28 cellular contexts compared by ENCODE assay signal in genomic region chr1:244303610-244303969, GRCh38.
A peak's percentile ranks its signal among the peaks of the same experiment; 100 is the strongest.
DNase-seq lines count a peak whose midpoint lies in the region; ATAC-seq, FAIRE-seq and TF ChIP-seq lines count a peak whose summit lies in the region.
"Had no signal": no experiment of that assay in that cellular context is flagged by ENCODE, and none has a peak within 500 bp of the region (broad histone marks: within the 10 kb centered on the region; RNA-seq: fewer than 3 reads in every experiment).

No MANE protein-coding gene starts in this region.

- H3K36me3 Mint-ChIP-seq in MCF 10A (ENCODE audit: insufficient read depth, unreplicated experiment) (no peaks in the 10 kb centered on the region), neural crest cell (ENCODE audit: low read depth) (peaks cover 12% of the 10 kb centered on the region)
- peaks cover 2% of the 10 kb centered on the region in 2 donors for H3K36me3 Mint-ChIP-seq in activated T-cell treated with anti-CD3 and anti-CD28 coated beads, Interleukin-2, amount 50 U/mL, for 72 hours (ENCODE audit: insufficient read depth in 2 of 2)

- no peak overlapping the region for H3K4me2 ChIP-seq in mammary epithelial cell (ENCODE audit: insufficient read depth, low read depth, low read length)
- no peak overlapping the region for H3K4me2 ChIP-seq in endothelial cell of umbilical vein (ENCODE audit: insufficient read depth, low read length)

- FAIRE-seq in endothelial cell of umbilical vein (lab: Jason Lieb, UNC) = no peak
- FAIRE-seq: TTC549 had no signal

- POLR2A ChIA-PET in MCF 10A (lab: Yijun Ruan, JAX) = interaction anchor here (0.6 to 2.7 kb wide), 17 partner anchors 14 to 960 kb away, joined by 3 to 34 read pairs (median 4); no protein-coding TSS in a partner anchor
- POLR2A ChIA-PET in endothelial cell of umbilical vein (lab: Charles Lee) = interaction anchor here (0.6 kb wide), 1 partner anchor 71 kb away, joined by 6 read pairs; no protein-coding TSS in a partner anchor

- WGBS in mammary epithelial cell (ENCODE audit: low coverage, missing lambda C conversion rate) = 87% methylated on average over 5 of the region's 5 CpGs

- H3K4me1 Mint-ChIP-seq in MCF 10A (ENCODE audit: insufficient read depth, unreplicated experiment) = peaks cover 40% of the 10 kb centered on the region
- H3K4me1 Mint-ChIP-seq in neural crest cell = peaks cover 24% of the 10 kb centered on the region
- H3K4me1 Mint-ChIP-seq in activated T-cell treated with anti-CD3 and anti-CD28 coated beads, Interleukin-2, amount 50 U/mL, for 72 hours (ENCODE audit: low read depth) = peaks cover 14% of the 10 kb centered on the region

- in situ Hi-C loops in mammary epithelial cell (cut with MboI; ENCODE audit: low sequenced_read_pairs in 2 of 2) = no loop called here

- H2AFZ ChIP-seq in mammary epithelial cell (ENCODE audit: low read depth, low read length) (no peak overlapping the region), endothelial cell of umbilical vein (ENCODE audit: low read depth, low read length) (no peak overlapping the region)

- H3K27me3 Mint-ChIP-seq in MCF 10A (ENCODE audit: insufficient read depth, unreplicated experiment) (no peaks in the 10 kb centered on the region), neural crest cell (ENCODE audit: low read depth) (no peaks in the 10 kb centered on the region)
- H3K27me3 Mint-ChIP-seq in activated T-cell treated with anti-CD3 and anti-CD28 coated beads, Interleukin-2, amount 50 U/mL, for 72 hours (ENCODE audit: low read depth) = no peaks in the 10 kb centered on the region
- H3K27me3 Mint-ChIP-seq: activated CD8-positive, alpha-beta T cell treated with anti-CD3 and anti-CD28 coated beads for 36 hours had no signal

- no TSS peak for BruUV-seq in MCF 10A (replicated peaks; lab: Mats Ljungman, UMichigan)
- BruUV-seq in mammary epithelial cell (replicated peaks; lab: Mats Ljungman, UMichigan) = no TSS peak
- no TSS peak for BruUV-seq in endothelial cell of umbilical vein (replicated peaks; lab: Mats Ljungman, UMichigan)

- H3K9me1 ChIP-seq in endothelial cell of umbilical vein (replicated peaks; ENCODE audit: control insufficient read depth, extremely low read depth, insufficient read depth, low read length) = no peaks in the 10 kb centered on the region

- H4K20me1 ChIP-seq in mammary epithelial cell (ENCODE audit: insufficient read depth, low read length) (no peaks in the 10 kb centered on the region), endothelial cell of umbilical vein (replicated peaks; ENCODE audit: control insufficient read depth, extremely low read depth, insufficient read depth, low read length) (no peaks in the 10 kb centered on the region)

- H3K4me3 Mint-ChIP-seq in MCF 10A (ENCODE audit: unreplicated experiment) = peak overlapping the region; percentile 45
- no peak overlapping the region for H3K4me3 Mint-ChIP-seq in neural crest cell
- H3K4me3 Mint-ChIP-seq in activated T-cell treated with anti-CD3 and anti-CD28 coated beads, Interleukin-2, amount 50 U/mL, for 72 hours = no peak overlapping the region
- H3K4me3 Mint-ChIP-seq: activated CD8-positive, alpha-beta T cell treated with anti-CD3 and anti-CD28 coated beads for 36 hours; activated naive CD8-positive, alpha-beta T cell treated with anti-CD3 and anti-CD28 coated beads, Interleukin-2, amount 10 ng/mL, durations not matched to agents 7 days and 5 days; CD8-positive, alpha-beta T cell; nephron progenitor cell had no signal

- H3K9me3 Mint-ChIP-seq in MCF 10A (ENCODE audit: unreplicated experiment) (no peaks in the 10 kb centered on the region), neural crest cell (peaks cover 18% of the 10 kb centered on the region)
- H3K9me3 Mint-ChIP-seq in activated T-cell treated with anti-CD3 and anti-CD28 coated beads, Interleukin-2, amount 50 U/mL, for 72 hours = peaks cover 2 to 4% of the 10 kb centered on the region in 2 donors

- TF ChIP-seq POLR2A in endothelial cell of umbilical vein (IDR thresholded peaks at IDR 0.05; ENCODE audit: low read depth, low read length) = no peak

- no peak overlapping the region for H3K27ac ChIP-seq in mammary epithelial cell (ENCODE audit: insufficient read depth, low read depth, low read length)
- no peak overlapping the region for H3K27ac ChIP-seq in endothelial cell of umbilical vein (ENCODE audit: insufficient read depth, low read depth, low read length)
- H3K27ac ChIP-seq in upper lobe of right lung = peak overlapping the region; percentile 61
- H3K27ac ChIP-seq: left ventricle myocardium inferior, SK-N-MC, uterus had no signal

- DNase-seq in MCF 10A (ENCODE audit: unreplicated experiment) (peak; percentile 42), mammary epithelial cell (no peak), endothelial cell of umbilical vein (ENCODE audit: low read depth, low spot score) (peak; percentile 39), neural crest cell (ENCODE audit: low read depth, low spot score) (no peak), upper lobe of right lung (no peak)
- no peak for DNase-seq in activated T-cell treated with anti-CD3 and anti-CD28 coated beads, Interleukin-2, amount 50 U/mL, for 72 hours
- DNase-seq: activated CD4-positive, CD25-positive, alpha-beta regulatory T cell treated with anti-CD3 and anti-CD28 coated beads, Interleukin-2, amount 50 U/mL, for 72 hours; activated CD8-positive, alpha-beta T cell treated with anti-CD3 and anti-CD28 coated beads for 36 hours; activated naive CD8-positive, alpha-beta T cell treated with anti-CD3 and anti-CD28 coated beads, Interleukin-2, amount 10 ng/mL, durations not matched to agents 7 days and 5 days; AML-193; CD8-positive, alpha-beta T cell; central memory CD4-positive, alpha-beta T cell; KBM-7; left ventricle myocardium inferior; MG63; NCI-H2029 treated with DMSO at 0.1 percent for 48 hours; NCI-H446; NCI-H82; stimulated activated CD4-positive, alpha-beta T cell treated with anti-CD3 and anti-CD28 coated beads, Interleukin-12 subunit alpha, Interleukin-12 subunit beta, amount 100 ng/mL, for 4 hours; stimulated activated CD4-positive, alpha-beta T cell treated with anti-CD3 and anti-CD28 coated beads, Interleukin-4, amount 100 ng/mL, for 1 hour; uterus had no signal

- no peak for TF ChIP-seq CTCF in MCF 10A (IDR thresholded peaks at IDR 0.05; ENCODE audit: unreplicated experiment)
- TF ChIP-seq CTCF in mammary epithelial cell (conservative IDR thresholded peaks at IDR 0.05 in 1 of 2, IDR thresholded peaks at IDR 0.05 in 1 of 2; ENCODE audit: extremely low read depth in 1 of 2, insufficient read depth in 1 of 2, low read depth in 1 of 2, low read length in 2 of 2) = no peak
- no peak for TF ChIP-seq CTCF in endothelial cell of umbilical vein (IDR thresholded peaks at IDR 0.05; ENCODE audit: extremely low read depth in 1 of 2, insufficient read depth in 1 of 2, low read depth in 1 of 2, low read length in 2 of 2)
- TF ChIP-seq CTCF in neural crest cell (conservative IDR thresholded peaks at IDR 0.05) = no peak
- TF ChIP-seq CTCF in upper lobe of right lung (IDR thresholded peaks at IDR 0.05) = no peak

- H3K4me1 ChIP-seq in mammary epithelial cell (ENCODE audit: insufficient read depth, low read length) (peaks cover 15% of the 10 kb centered on the region), endothelial cell of umbilical vein (ENCODE audit: control insufficient read depth, extremely low read depth, insufficient read depth, low read length) (peaks cover 52% of the 10 kb centered on the region), upper lobe of right lung (peaks cover 5% of the 10 kb centered on the region)
- H3K4me1 ChIP-seq: uterus had no signal

- H3K4me3 ChIP-seq in mammary epithelial cell (replicated peaks in 1 of 3; ENCODE audit: insufficient read depth in 1 of 3, low read depth in 2 of 3, low read length in 3 of 3) = no peak overlapping the region
- no peak overlapping the region for H3K4me3 ChIP-seq in endothelial cell of umbilical vein (replicated peaks in 1 of 3; ENCODE audit: insufficient read depth in 1 of 3, low read depth in 1 of 3, low read length in 3 of 3)
- H3K4me3 ChIP-seq in upper lobe of right lung = no peak overlapping the region
- H3K4me3 ChIP-seq: HAP-1, left ventricle myocardium inferior, MG63, SK-N-MC, uterus had no signal

- H3K9ac ChIP-seq in mammary epithelial cell (ENCODE audit: insufficient read depth, low read length) = no peak overlapping the region
- no peak overlapping the region for H3K9ac ChIP-seq in endothelial cell of umbilical vein (replicated peaks; ENCODE audit: extremely low read depth, insufficient read depth, low read length)

- ATAC-seq in upper lobe of right lung (no peak), GM19467 (IDR thresholded peaks at IDR 0.05; ENCODE audit: unreplicated experiment) (no peak), GM21447 (IDR thresholded peaks at IDR 0.05; ENCODE audit: unreplicated experiment) (no peak)
- ATAC-seq in activated T-cell treated with anti-CD3 and anti-CD28 coated beads, Interleukin-2, amount 50 U/mL, for 72 hours (replicated peaks in 1 of 2) = no peak
- ATAC-seq: activated CD8-positive, alpha-beta T cell treated with anti-CD3 and anti-CD28 coated beads for 36 hours; CD8-positive, alpha-beta T cell; sciatic nerve had no signal

- H3K79me2 ChIP-seq in mammary epithelial cell (ENCODE audit: insufficient read depth, low read length) (no peaks in the 10 kb centered on the region), endothelial cell of umbilical vein (ENCODE audit: control insufficient read depth, insufficient read depth, low read length) (peaks cover 4% of the 10 kb centered on the region)

- H3K36me3 ChIP-seq in mammary epithelial cell (ENCODE audit: insufficient read depth, low read length) = no peaks in the 10 kb centered on the region
- H3K36me3 ChIP-seq in endothelial cell of umbilical vein (ENCODE audit: control insufficient read depth in 2 of 2, extremely low read depth in 1 of 2, insufficient read depth in 2 of 2, low read length in 2 of 2) = no peaks in the 10 kb centered on the region
- no peaks in the 10 kb centered on the region for H3K36me3 ChIP-seq in upper lobe of right lung
- H3K36me3 ChIP-seq: HAP-1, left ventricle myocardium inferior, MG63, uterus had no signal

- CTCF ChIA-PET in MCF 10A (lab: Yijun Ruan, JAX) (interaction anchor here (0.8 to 2.5 kb wide), 10 partner anchors 9 to 966 kb away, joined by 3 to 11 read pairs (median 4); no protein-coding TSS in a partner anchor), mammary epithelial cell (lab: Charles Lee; ENCODE audit: low non-redundant PET) (no interaction called here), endothelial cell of umbilical vein (lab: Charles Lee) (interaction anchor here (1.3 to 3.7 kb wide), 2 partner anchors 111 to 960 kb away, joined by 4 to 22 read pairs; no protein-coding TSS in a partner anchor)

- dilution Hi-C loops in mammary epithelial cell (cut with HindIII; ENCODE audit: low sequenced_read_pairs) = no loop called here
- dilution Hi-C loops in endothelial cell of umbilical vein (cut with MboI; ENCODE audit: extremely low pct_ligation_motif_present, low sequenced_read_pairs) = no loop called here

- H3K27ac Mint-ChIP-seq in MCF 10A (ENCODE audit: low read depth, unreplicated experiment) (peak overlapping the region; percentile 11), neural crest cell (ENCODE audit: unreplicated experiment) (peak overlapping the region; percentile 58)
- no peak overlapping the region for H3K27ac Mint-ChIP-seq in activated T-cell treated with anti-CD3 and anti-CD28 coated beads, Interleukin-2, amount 50 U/mL, for 72 hours
- H3K27ac Mint-ChIP-seq: activated CD8-positive, alpha-beta T cell treated with anti-CD3 and anti-CD28 coated beads for 36 hours; activated naive CD8-positive, alpha-beta T cell treated with anti-CD3 and anti-CD28 coated beads, Interleukin-2, amount 10 ng/mL, durations not matched to agents 7 days and 5 days; CD8-positive, alpha-beta T cell had no signal

- intact Hi-C loops in MCF 10A (cut with micrococcal nuclease) (loop anchor here (1.0 to 5.0 kb wide), 2 partner anchors 69 to 149 kb away; no protein-coding TSS in a partner anchor), mammary epithelial cell (cut with micrococcal nuclease) (loop anchor here (2.0 kb wide), 1 partner anchor 111 kb away; no protein-coding TSS in a partner anchor), endothelial cell of umbilical vein (cut with micrococcal nuclease) (loop anchor here (1.0 kb wide), 1 partner anchor 20 kb away; no protein-coding TSS in a partner anchor), upper lobe of right lung (cut with DNase I) (no loop called here)

- H3K9me3 ChIP-seq in mammary epithelial cell (replicated peaks; ENCODE audit: insufficient read depth, low read length) = no peaks in the 10 kb centered on the region
- no peaks in the 10 kb centered on the region for H3K9me3 ChIP-seq in endothelial cell of umbilical vein (replicated peaks; ENCODE audit: control insufficient read depth, insufficient read depth, low read length)
- H3K9me3 ChIP-seq in upper lobe of right lung = no peaks in the 10 kb centered on the region
- H3K9me3 ChIP-seq: uterus had no signal

- H3K27me3 ChIP-seq in mammary epithelial cell (ENCODE audit: insufficient read depth, low read length) = no peaks in the 10 kb centered on the region
- no peaks in the 10 kb centered on the region for H3K27me3 ChIP-seq in endothelial cell of umbilical vein (ENCODE audit: control insufficient read depth in 2 of 2, insufficient read depth in 2 of 2, low read length in 2 of 2)
- H3K27me3 ChIP-seq in upper lobe of right lung = no peaks in the 10 kb centered on the region
- H3K27me3 ChIP-seq: MG63, uterus had no signal

Comparison
In these comparisons a context has a peak if more than half of its experiments do, and no peak if none do; other contexts are left out.
1. DNase-seq: peak in MCF 10A (single experiment) and endothelial cell of umbilical vein (single experiment); none in mammary epithelial cell (single experiment), neural crest cell (single experiment), upper lobe of right lung (single experiment) and activated T-cell treated with anti-CD3 and anti-CD28 coated beads, Interleukin-2, amount 50 U/mL, for 72 hours (0 of 2).